In the genomic region with DNA sequence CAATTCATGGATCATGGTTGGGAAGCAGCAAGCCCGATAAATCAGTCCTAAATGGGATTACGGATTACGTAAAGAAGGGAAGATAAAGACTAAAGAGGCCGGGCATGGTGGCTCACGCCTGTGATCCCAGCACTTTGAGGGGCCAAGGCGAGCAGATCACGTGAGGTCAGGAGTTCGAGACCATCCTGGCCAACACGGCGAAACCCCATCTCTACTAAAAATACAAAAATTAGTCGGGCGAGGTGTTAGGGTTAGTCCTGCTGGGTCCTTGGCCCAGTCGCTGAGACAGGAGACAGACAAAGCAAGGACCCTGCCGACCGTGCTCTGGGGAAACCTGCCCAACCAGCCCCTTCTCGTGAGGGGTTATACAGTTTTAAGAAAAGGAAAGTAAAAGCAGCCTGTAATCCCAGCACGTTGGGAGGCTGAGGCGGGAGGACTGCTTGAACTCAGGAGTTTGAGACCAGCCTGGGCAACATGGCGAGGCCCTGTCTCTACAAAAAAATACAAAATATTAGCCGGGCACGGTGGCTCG, we compare ENCODE assay signal across 20 cellular contexts. TPM values are rescaled to one million over a fixed set of nuclear protein-coding genes. Genes with fewer than 3 reads are reported as not detected.
A peak's percentile ranks its signal among the peaks of the same experiment; 100 is the strongest.
DNase-seq lines count a peak whose midpoint lies in the region; FAIRE-seq and TF ChIP-seq lines count a peak whose summit lies in the region.
"Had no signal": no experiment of that assay in that cellular context is flagged by ENCODE, and none has a peak within 500 bp of the region (broad histone marks: within the 10 kb centered on the region; RNA-seq: fewer than 3 reads in every experiment).

No MANE protein-coding gene starts in this region.

- H3K4me2 ChIP-seq in BLaER1: peak overlapping the region; percentile 71
- H3K4me2 ChIP-seq: A549, GM23338 had no signal

- WGBS in prostate gland: 84% methylated on average over 22 of the region's 22 CpGs

- no peak for FAIRE-seq in kidney (lab: Jason Lieb, UNC)
- FAIRE-seq: A549, D721Med had no signal

- H3K9me3 ChIP-seq in BLaER1 (no peaks in the 10 kb centered on the region), kidney (ENCODE audit: control insufficient read depth in 1 of 2, low read length in 2 of 2) (no peaks in the 10 kb centered on the region), prostate gland (no peaks in the 10 kb centered on the region)
- H3K9me3 ChIP-seq: A549, MG63, Peyer's patch had no signal

- DNase-seq in NCI-H82 treated with DMSO at 0.1 percent for 48 hours (lab: John Stamatoyannopoulos, UW; ENCODE audit: unreplicated experiment): peak; percentile 53
- peak; percentile 35 for DNase-seq in kidney
- no peak for DNase-seq in prostate gland (ENCODE audit: low spot score)
- no peak for DNase-seq in stimulated activated CD4-positive, alpha-beta T cell treated with anti-CD3 and anti-CD28 coated beads, Interleukin-1b, Interleukin-23, amount 100 ng/mL, for 48 hours
- DNase-seq in HT-29 (ENCODE audit: low spot score): no peak
- no peak for DNase-seq in DMS153 treated with DMSO at 0.1 percent for 48 hours (lab: John Stamatoyannopoulos, UW; ENCODE audit: unreplicated experiment)
- DNase-seq: DMS79 treated with DMSO at 0.1 percent for 48 hours, HCEC 1CT, Kasumi-1, MG63, NCI-H1048, NCI-H1436 treated with DMSO at 0.1 percent for 48 hours, NCI-H2029, NCI-H2171, NCI-H526, Peyer's patch had no signal

- no peak for TF ChIP-seq POLR2A in prostate gland (IDR thresholded peaks at IDR 0.05)

- H3K27ac ChIP-seq in BLaER1 (no peak overlapping the region), kidney (ENCODE audit: low read depth in 2 of 2, low read length in 2 of 2) (no peak overlapping the region), prostate gland (peak overlapping the region; percentile 57 to 74)
- H3K27ac ChIP-seq: A549, Peyer's patch had no signal

- no peaks in the 10 kb centered on the region for H4K20me1 ChIP-seq in BLaER1

- H3K4me3 ChIP-seq in BLaER1 (no peak overlapping the region), kidney (ENCODE audit: low read length in 2 of 2) (no peak overlapping the region), prostate gland (no peak overlapping the region)
- H3K4me3 ChIP-seq: A549, GM23338, MG63, Peyer's patch had no signal

- intact Hi-C loops in kidney (cut with DNase I) (no loop called here), prostate gland (cut with DNase I) (no loop called here)

- H3K4me1 ChIP-seq in BLaER1 (peaks cover 32% of the 10 kb centered on the region), kidney (ENCODE audit: control insufficient read depth in 1 of 2, insufficient read depth in 1 of 2, low read depth in 1 of 2, low read length in 2 of 2) (no peaks in the 10 kb centered on the region), prostate gland (replicated peaks) (peaks cover 6% of the 10 kb centered on the region)
- H3K4me1 ChIP-seq: A549, Peyer's patch had no signal

- no peaks in the 10 kb centered on the region for H3K36me3 ChIP-seq in BLaER1
- no peaks in the 10 kb centered on the region for H3K36me3 ChIP-seq in kidney (ENCODE audit: control insufficient read depth in 1 of 2, insufficient read depth in 2 of 2, low read length in 2 of 2)
- no peaks in the 10 kb centered on the region for H3K36me3 ChIP-seq in prostate gland
- H3K36me3 ChIP-seq: MG63, Peyer's patch had no signal

- H3K27me3 ChIP-seq in BLaER1 (no peaks in the 10 kb centered on the region), prostate gland (replicated peaks; ENCODE audit: insufficient read depth) (no peaks in the 10 kb centered on the region)
- H3K27me3 ChIP-seq: MG63, Peyer's patch had no signal

- H3K9ac ChIP-seq in BLaER1 (no peak overlapping the region), kidney (ENCODE audit: low read length in 2 of 2) (no peak overlapping the region)

- no peak for TF ChIP-seq CTCF in kidney (IDR thresholded peaks at IDR 0.05; ENCODE audit: borderline replicate concordance, extremely low read depth, insufficient read depth)
- no peak for TF ChIP-seq CTCF in prostate gland (IDR thresholded peaks at IDR 0.05)

RNA-seq across cellular contexts. Expression of gene MORN1, which starts 37.4 kb away (rescaled TPM):
- total RNA-seq in kidney: 24.7 TPM
- polyA plus RNA-seq in kidney (ENCODE audit: insufficient read depth, low read depth, low replicate concordance): 9.0 TPM
- total RNA-seq in prostate gland: 10 to 100 TPM; 18.6 to 21.0 TPM
- 19.3 and 23.6 TPM in 2 replicates for total RNA-seq in HT-29 (2014; rRNA removed; shearing (Covaris generic))

RNA-seq across cellular contexts. Expression of gene RER1, which starts 37.7 kb away (rescaled TPM):
- total RNA-seq in kidney: 162 TPM
- polyA plus RNA-seq in kidney (ENCODE audit: insufficient read depth, low read depth, low replicate concordance): 158 TPM
- 10 to 100 TPM; 86.1 to 97.0 TPM for total RNA-seq in prostate gland
- total RNA-seq in HT-29 (2014; rRNA removed; shearing (Covaris generic)): 60.1 and 66.2 TPM in 2 replicates

RNA-seq across cellular contexts. Expression of gene PEX10, which starts 58.4 kb away (rescaled TPM):
- total RNA-seq in kidney (25.6 TPM), prostate gland (10 to 100 TPM; 38.3 to 49.9 TPM)
- polyA plus RNA-seq in kidney (ENCODE audit: insufficient read depth, low read depth, low replicate concordance): 26.8 TPM
- 72.2 and 76.7 TPM in 2 replicates for total RNA-seq in HT-29 (2014; rRNA removed; shearing (Covaris generic))

Comparison
In these comparisons a context has a peak if more than half of its experiments do, and no peak if none do; other contexts are left out.
1. H3K27ac ChIP-seq: peak in prostate gland (2 of 2); none in BLaER1 (single experiment) and kidney (0 of 2).
2. DNase-seq: peak in NCI-H82 treated with DMSO at 0.1 percent for 48 hours (single experiment) and kidney (single experiment); none in prostate gland (single experiment), stimulated activated CD4-positive, alpha-beta T cell treated with anti-CD3 and anti-CD28 coated beads, Interleukin-1b, Interleukin-23, amount 100 ng/mL, for 48 hours (single experiment), HT-29 (single experiment) and DMS153 treated with DMSO at 0.1 percent for 48 hours (single experiment).